Comparison of ENCODE assay signal across 8 cellular contexts in the genomic region with DNA sequence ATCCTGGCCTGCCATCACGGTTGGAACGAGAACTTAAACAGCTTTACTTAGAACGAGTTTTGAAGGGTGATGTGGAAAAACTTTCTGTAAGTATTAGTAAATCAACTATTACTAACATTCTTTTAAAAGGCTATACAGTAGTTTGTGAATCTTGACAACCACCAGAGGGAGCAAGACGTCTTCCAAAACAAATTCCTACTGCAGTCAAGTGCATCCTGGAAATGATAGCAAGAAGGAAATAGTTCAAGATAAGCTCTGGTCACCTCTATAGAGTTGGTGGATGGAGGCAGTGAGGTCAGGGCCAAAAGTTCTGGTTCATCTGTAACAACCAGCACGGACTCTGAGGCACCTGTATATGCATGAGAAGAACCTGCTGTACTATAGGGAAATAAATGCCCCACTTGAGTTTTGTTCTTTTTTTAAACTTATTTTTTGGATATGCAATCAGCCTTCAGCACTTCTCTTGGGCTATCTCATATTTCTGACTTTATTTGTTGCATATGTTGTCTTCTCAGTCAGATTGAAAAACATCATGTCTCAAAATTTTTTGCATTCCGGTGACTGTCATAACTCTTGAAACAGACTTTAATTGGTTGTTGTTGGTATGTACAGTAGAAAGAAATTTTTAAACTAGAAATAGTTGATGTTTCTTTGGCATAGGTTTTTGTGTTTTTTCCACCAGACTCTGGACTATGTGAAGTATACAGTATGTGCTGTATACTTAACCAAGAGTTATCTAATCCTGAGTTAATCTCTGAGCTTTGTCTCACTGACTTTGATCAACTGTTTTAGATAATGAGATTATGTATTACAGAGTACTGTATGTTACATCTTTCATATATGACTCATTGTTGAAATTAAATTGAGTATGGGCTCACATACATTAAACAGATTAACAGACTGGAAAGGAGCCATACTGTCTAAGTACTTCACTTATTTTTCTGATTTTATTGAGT. TPM values are rescaled to one million over a fixed set of nuclear protein-coding genes. Genes with fewer than 3 reads are reported as not detected.
DNase-seq lines count a peak whose midpoint lies in the region; ATAC-seq, FAIRE-seq and TF ChIP-seq lines count a peak whose summit lies in the region.

No MANE protein-coding gene starts in this region.

- H3K4me1 ChIP-seq in left ventricle myocardium inferior = peaks cover 34% of the 10 kb centered on the region

- peak; percentile 26 for FAIRE-seq in GM12891 (lab: Jason Lieb, UNC)

- intact Hi-C loops in left ventricle myocardium inferior (cut with micrococcal nuclease) = loop anchor here (2.0 kb wide), 1 partner anchor 287 kb away; no protein-coding TSS in a partner anchor

- no peak overlapping the region for H3K27ac ChIP-seq in left ventricle myocardium inferior (replicated peaks)

- no peak for TF ChIP-seq POLR2A in GM12891 (IDR thresholded peaks at IDR 0.05; ENCODE audit: low read depth, low read length)

- DNase-seq in AG20443 (ENCODE audit: low spot score) (peak; percentile 45), GM12891 (ENCODE audit: insufficient read length, low spot score) (no peak), NCI-H2171 (lab: John Stamatoyannopoulos, UW) (peak; percentile 15), amniotic epithelial cell (ENCODE audit: low read depth) (peak; percentile 88), left ventricle myocardium inferior (no peak), pulmonary artery endothelial cell (ENCODE audit: low read depth, low spot score) (peak; percentile 72)

- ATAC-seq in GM18873 (IDR thresholded peaks at IDR 0.05; ENCODE audit: low FRiP score, unreplicated experiment) (no peak), HG03097 (IDR thresholded peaks at IDR 0.05; ENCODE audit: low FRiP score, unreplicated experiment) (no peak)

- no peaks in the 10 kb centered on the region for H3K27me3 ChIP-seq in left ventricle myocardium inferior (ENCODE audit: low read depth)

- H3K4me3 ChIP-seq in left ventricle myocardium inferior = no peak overlapping the region

- peaks cover 59% of the 10 kb centered on the region for H3K36me3 ChIP-seq in left ventricle myocardium inferior

- peak; percentile 80 for TF ChIP-seq CTCF in left ventricle myocardium inferior (IDR thresholded peaks at IDR 0.05; ENCODE audit: borderline replicate concordance)

- no peaks in the 10 kb centered on the region for H3K9me3 ChIP-seq in left ventricle myocardium inferior (replicated peaks)

TF ChIP-seq in GM12891, 5 proteins besides CTCF, POLR2A, EP300 and RAD21:
- TF ChIP-seq POU2F2 (IDR thresholded peaks at IDR 0.05; ENCODE audit: low read depth, low read length) = no peak
TF ChIP-seq in GM12891: peak in this region for 0.

RNA-seq across cellular contexts. Expression of a gene that starts 37.7 kb away (rescaled TPM):
- polyA plus RNA-seq in GM12891 (2012; ENCODE audit: low read depth, missing spikeins) = 219 TPM
- total RNA-seq in left ventricle myocardium inferior (100.0 TPM), pulmonary artery endothelial cell (174 and 179 TPM in 2 replicates)

Comparison
In these comparisons a context has a peak if more than half of its experiments do, and no peak if none do; other contexts are left out.
1. DNase-seq: peak in AG20443 (single experiment), NCI-H2171 (single experiment), amniotic epithelial cell (single experiment) and pulmonary artery endothelial cell (single experiment); none in GM12891 (single experiment) and left ventricle myocardium inferior (single experiment).